ENCODE assay signal across 8 cellular contexts in genomic region chr12:106986625-106987389, GRCh38. TPM values are rescaled to one million over a fixed set of nuclear protein-coding genes. Genes with fewer than 3 reads are reported as not detected.
A peak's percentile ranks its signal among the peaks of the same experiment; 100 is the strongest.
DNase-seq lines count a peak whose midpoint lies in the region; ATAC-seq and TF ChIP-seq lines count a peak whose summit lies in the region.

TSS of gene MTERF2 (minus strand) at chr12:106987146. CDS start at chr12:106978714, 8,432 bp downstream.

- POLR2A ChIA-PET in Panc1 (lab: Charles Lee): interaction anchor here (1.0 to 1.6 kb wide), 2 partner anchors 8 to 30 kb away, joined by 4 to 8 read pairs; no protein-coding TSS in a partner anchor

- intact Hi-C loops in Panc1 (cut with micrococcal nuclease; ENCODE audit: unreplicated experiment): no loop called here

- CTCF ChIA-PET in Panc1 (lab: Charles Lee): interaction anchor here (0.6 kb wide), 1 partner anchor 689 kb away, joined by 3 read pairs; no protein-coding TSS in a partner anchor

- no peaks in the 10 kb centered on the region for H3K27me3 Mint-ChIP-seq in naive B cell

- peak within 1 kb of the TSS; percentile 41 to 92 (median 86) for H3K27ac Mint-ChIP-seq in naive B cell
- H3K27ac Mint-ChIP-seq in stimulated activated effector memory CD8-positive, alpha-beta T cell treated with anti-CD3 and anti-CD28 coated beads, Interleukin-12 subunit alpha, Interleukin-12 subunit beta, amount 100 ng/mL, for 72 hours: peak within 1 kb of the TSS; percentile 95

- H3K27me3 ChIP-seq in Panc1 (ENCODE audit: control insufficient read depth, insufficient read depth, low read length): no peaks in the 10 kb centered on the region

- TF ChIP-seq RAD21 in Ishikawa (IDR thresholded peaks at IDR 0.05; ENCODE audit: low read depth): no peak

- peaks cover 22 to 41% (median 33%) of the 10 kb centered on the region in 3 donors for H3K4me1 Mint-ChIP-seq in naive B cell
- H3K4me1 Mint-ChIP-seq in stimulated activated effector memory CD8-positive, alpha-beta T cell treated with anti-CD3 and anti-CD28 coated beads, Interleukin-12 subunit alpha, Interleukin-12 subunit beta, amount 100 ng/mL, for 72 hours: peaks cover 50% of the 10 kb centered on the region

- TF ChIP-seq EP300 in Ishikawa (IDR thresholded peaks at IDR 0.05; ENCODE audit: borderline replicate concordance): no peak

- no peaks in the 10 kb centered on the region for H3K9me3 ChIP-seq in Panc1 (ENCODE audit: control insufficient read depth, insufficient read depth, low read depth, low read length)

- H3K36me3 ChIP-seq in Panc1 (ENCODE audit: control insufficient read depth, insufficient read depth, low read length): no peaks in the 10 kb centered on the region; the same call in 1 of the 2 replicates

- BruUV-seq in Panc1 (replicated peaks; lab: Mats Ljungman, UMichigan): TSS peak; percentile 53

- H3K4me3 Mint-ChIP-seq in naive B cell: peak within 1 kb of the TSS; percentile 92 to 98 (median 96)
- H3K4me3 Mint-ChIP-seq in stimulated activated effector memory CD8-positive, alpha-beta T cell treated with anti-CD3 and anti-CD28 coated beads, Interleukin-12 subunit alpha, Interleukin-12 subunit beta, amount 100 ng/mL, for 72 hours: peak within 1 kb of the TSS; percentile 96

- ATAC-seq in GM21619 (IDR thresholded peaks at IDR 0.05; ENCODE audit: unreplicated experiment) (peak; percentile 91), Panc1 (peak; percentile 99), naive B cell (ENCODE audit: low read depth in 2 of 2) (peak; percentile 96 to 98)
- ATAC-seq in stimulated activated effector memory CD8-positive, alpha-beta T cell treated with anti-CD3 and anti-CD28 coated beads, Interleukin-12 subunit alpha, Interleukin-12 subunit beta, amount 100 ng/mL, for 72 hours: peak; percentile 96

- DNase-seq in DMS153 treated with DMSO at 0.1 percent for 48 hours (lab: John Stamatoyannopoulos, UW; ENCODE audit: unreplicated experiment) (peak; percentile 76), Panc1 (ENCODE audit: low read depth, low spot score) (peak; percentile 32), fibroblast of gingiva (ENCODE audit: low read depth) (peak; percentile 95), naive B cell (peak; percentile 68)
- peak; percentile 50 to 72 for DNase-seq in activated T-helper 1 cell treated with anti-CD3 and anti-CD28 coated beads, Interleukin-2, amount 50 U/mL, for 16 hours (ENCODE audit: low read depth in 1 of 2, low spot score in 1 of 2)
- DNase-seq in stimulated activated effector memory CD8-positive, alpha-beta T cell treated with anti-CD3 and anti-CD28 coated beads, Interleukin-12 subunit alpha, Interleukin-12 subunit beta, amount 100 ng/mL, for 72 hours (ENCODE audit: low spot score in 2 of 2): peak; percentile 55 to 86

- H3K36me3 Mint-ChIP-seq in naive B cell: peaks cover 13 to 19% of the 10 kb centered on the region in 2 donors
- peaks cover 24% of the 10 kb centered on the region for H3K36me3 Mint-ChIP-seq in stimulated activated effector memory CD8-positive, alpha-beta T cell treated with anti-CD3 and anti-CD28 coated beads, Interleukin-12 subunit alpha, Interleukin-12 subunit beta, amount 100 ng/mL, for 72 hours

- H3K27ac ChIP-seq in Panc1 (ENCODE audit: low read length): peak within 1 kb of the TSS; percentile 75

- H3K4me1 ChIP-seq in Panc1 (ENCODE audit: control insufficient read depth, insufficient read depth, low read length): peaks cover 18% of the 10 kb centered on the region

- peak within 1 kb of the TSS; percentile 56 to 93 for H3K4me3 ChIP-seq in Panc1 (ENCODE audit: low read depth in 2 of 2, low read length in 2 of 2)

- TF ChIP-seq CTCF in Panc1 (IDR thresholded peaks at IDR 0.05): no peak

- in situ Hi-C loops in Panc1 (cut with HindIII; ENCODE audit: low pct_unique_long_range_greater_than_20kb, low sequenced_read_pairs): no loop called here

- peaks cover 0 to 5% (median 0%) of the 10 kb centered on the region in 7 donors for H3K9me3 Mint-ChIP-seq in naive B cell
- no peaks in the 10 kb centered on the region for H3K9me3 Mint-ChIP-seq in stimulated activated effector memory CD8-positive, alpha-beta T cell treated with anti-CD3 and anti-CD28 coated beads, Interleukin-12 subunit alpha, Interleukin-12 subunit beta, amount 100 ng/mL, for 72 hours

TF ChIP-seq in Ishikawa, 13 proteins besides CTCF, POLR2A, EP300 and RAD21:
- TF ChIP-seq EGR1 (IDR thresholded peaks at IDR 0.05) (peak; percentile 21; the same call in 1 of the 2 replicates), ZBTB7A (IDR thresholded peaks at IDR 0.05; ENCODE audit: low read depth) (no peak), NFIC (IDR thresholded peaks at IDR 0.05) (no peak; the same call in 1 of the 2 replicates), CREB1 (IDR thresholded peaks at IDR 0.05; ENCODE audit: low read depth) (no peak), FOXM1 (IDR thresholded peaks at IDR 0.05; ENCODE audit: borderline replicate concordance, low read depth) (no peak), CEBPB (IDR thresholded peaks at IDR 0.05) (no peak), USF1 (IDR thresholded peaks at IDR 0.05) (peak; percentile 72), TEAD4 (IDR thresholded peaks at IDR 0.05) (peak; percentile 28; the same call in 1 of the 2 replicates), TAF1 (IDR thresholded peaks at IDR 0.05; ENCODE audit: low read depth) (peak; percentile 76), REST (IDR thresholded peaks at IDR 0.05; ENCODE audit: low read depth) (no peak), YY1 (IDR thresholded peaks at IDR 0.05; ENCODE audit: low read depth) (no peak), TCF12 (IDR thresholded peaks at IDR 0.05; ENCODE audit: low read depth) (peak; percentile 41; the same call in 1 of the 2 replicates), MAX (IDR thresholded peaks at IDR 0.05) (peak; percentile 97)

RNA-seq across cellular contexts. Expression of gene MTERF2, which starts in this region (rescaled TPM):
- total RNA-seq in Panc1 (2021; ENCODE audit: unreplicated experiment): 10.9 TPM
- polyA plus RNA-seq in Panc1 (2012; ENCODE audit: insufficient read length): 10.5 TPM
- 1 to 10 TPM; 2.2 to 9.1 (median 2.9) TPM for polyA plus RNA-seq in naive B cell (ENCODE audit: low read depth in 6 of 6)

Comparison
In these comparisons a context has a peak if more than half of its experiments do, and no peak if none do; other contexts are left out.
1. Peak in every context shown above with its lines: DNase-seq, ATAC-seq, H3K4me3 ChIP-seq and H3K27ac ChIP-seq.
2. DNase-seq: peak in every context shown above with its lines; median percentile 95 in fibroblast of gingiva; 76 in DMS153 treated with DMSO at 0.1 percent for 48 hours; 70 in stimulated activated effector memory CD8-positive, alpha-beta T cell treated with anti-CD3 and anti-CD28 coated beads, Interleukin-12 subunit alpha, Interleukin-12 subunit beta, amount 100 ng/mL, for 72 hours; 68 in naive B cell; 61 in activated T-helper 1 cell treated with anti-CD3 and anti-CD28 coated beads, Interleukin-2, amount 50 U/mL, for 16 hours; 32 in Panc1.